21 cellular contexts compared by ENCODE assay signal in genomic region chr2:232871835-232872736, GRCh38. TPM values are rescaled to one million over a fixed set of nuclear protein-coding genes. Genes with fewer than 3 reads are reported as not detected.
DNase-seq lines count a peak whose midpoint lies in the region; ATAC-seq and TF ChIP-seq lines count a peak whose summit lies in the region.
"Had no signal": no experiment of that assay in that cellular context is flagged by ENCODE, and none has a peak within 500 bp of the region (broad histone marks: within the 10 kb centered on the region; RNA-seq: fewer than 3 reads in every experiment).

No MANE protein-coding gene starts in this region.

- TF ChIP-seq CTCF in colonic mucosa (IDR thresholded peaks at IDR 0.05): no peak
- no peak for TF ChIP-seq CTCF in nephron progenitor cell (IDR thresholded peaks at IDR 0.05)
- no peak for TF ChIP-seq CTCF in tibial nerve (IDR thresholded peaks at IDR 0.05)

- intact Hi-C loops in colonic mucosa (cut with DNase I): no loop called here

- no peaks in the 10 kb centered on the region for H3K9me3 Mint-ChIP-seq in activated naive CD4-positive, alpha-beta T cell treated with anti-CD3 and anti-CD28 coated beads, Interleukin-2, amount 10 ng/mL, durations not matched to agents 7 days and 5 days
- H3K9me3 Mint-ChIP-seq in nephron progenitor cell: no peaks in the 10 kb centered on the region
- H3K9me3 Mint-ChIP-seq: GM23338, T-cell had no signal

- no peak overlapping the region for H3K4me3 Mint-ChIP-seq in activated naive CD4-positive, alpha-beta T cell treated with anti-CD3 and anti-CD28 coated beads, Interleukin-2, amount 10 ng/mL, durations not matched to agents 7 days and 5 days
- H3K4me3 Mint-ChIP-seq in nephron progenitor cell: no peak overlapping the region
- H3K4me3 Mint-ChIP-seq: GM23338, T-cell had no signal

- H3K4me3 ChIP-seq in colonic mucosa (no peak overlapping the region), tibial nerve (no peak overlapping the region)
- H3K4me3 ChIP-seq: esophagus muscularis mucosa, GM23338, heart left ventricle, smooth muscle cell had no signal

- peak; percentile 66 to 80 for TF ChIP-seq EP300 in tibial nerve (IDR thresholded peaks at IDR 0.05)

- no peaks in the 10 kb centered on the region for H3K36me3 Mint-ChIP-seq in activated naive CD4-positive, alpha-beta T cell treated with anti-CD3 and anti-CD28 coated beads, Interleukin-2, amount 10 ng/mL, durations not matched to agents 7 days and 5 days
- H3K36me3 Mint-ChIP-seq in nephron progenitor cell (ENCODE audit: low read depth): no peaks in the 10 kb centered on the region

- no peak overlapping the region for H3K9ac ChIP-seq in colonic mucosa (ENCODE audit: low read depth in 2 of 2, low read length in 2 of 2)
- H3K9ac ChIP-seq: parathyroid adenoma had no signal

- no peaks in the 10 kb centered on the region for H3K9me3 ChIP-seq in colonic mucosa
- no peaks in the 10 kb centered on the region for H3K9me3 ChIP-seq in tibial nerve
- H3K9me3 ChIP-seq: esophagus muscularis mucosa, heart left ventricle had no signal

- H3K36me3 ChIP-seq in colonic mucosa (no peaks in the 10 kb centered on the region), tibial nerve (no peaks in the 10 kb centered on the region)
- H3K36me3 ChIP-seq: esophagus muscularis mucosa, heart left ventricle had no signal

- H3K27ac ChIP-seq in colonic mucosa: peak overlapping the region; percentile 95
- peak overlapping the region; percentile 63 to 92 (median 86) for H3K27ac ChIP-seq in tibial nerve
- H3K27ac ChIP-seq: esophagus muscularis mucosa, heart left ventricle, parathyroid adenoma, VCaP had no signal

- H3K4me1 ChIP-seq in colonic mucosa (peaks cover 13% of the 10 kb centered on the region), tibial nerve (peaks cover 0 to 62% (median 34%) of the 10 kb centered on the region in 4 donors)

- peaks cover 6% of the 10 kb centered on the region for H3K27me3 ChIP-seq in colonic mucosa
- H3K27me3 ChIP-seq in tibial nerve: peaks cover 0 to 15% of the 10 kb centered on the region in 2 donors

- ATAC-seq in HG02840 (IDR thresholded peaks at IDR 0.05; ENCODE audit: low FRiP score, unreplicated experiment): no peak
- ATAC-seq: GM23338, left cardiac atrium, T-cell had no signal

- no peak overlapping the region for H3K27ac Mint-ChIP-seq in activated naive CD4-positive, alpha-beta T cell treated with anti-CD3 and anti-CD28 coated beads, Interleukin-2, amount 10 ng/mL, durations not matched to agents 7 days and 5 days
- H3K27ac Mint-ChIP-seq in nephron progenitor cell: peak overlapping the region; percentile 39
- H3K27ac Mint-ChIP-seq: GM23338, T-cell had no signal

- peak in 1 of 2 donors; percentile 35 for TF ChIP-seq POLR2A in tibial nerve (IDR thresholded peaks at IDR 0.05)

- CTCF ChIA-PET in activated naive CD4-positive, alpha-beta T cell treated with anti-CD3 and anti-CD28 coated beads, Interleukin-2, amount 10 ng/mL, durations not matched to agents 7 days and 5 days (lab: Charles Lee): interaction anchor here (1.0 kb wide), 1 partner anchor 379 kb away, joined by 3 read pairs; no protein-coding TSS in a partner anchor

- peaks cover 7% of the 10 kb centered on the region for H3K4me1 Mint-ChIP-seq in activated naive CD4-positive, alpha-beta T cell treated with anti-CD3 and anti-CD28 coated beads, Interleukin-2, amount 10 ng/mL, durations not matched to agents 7 days and 5 days
- peaks cover 29% of the 10 kb centered on the region for H3K4me1 Mint-ChIP-seq in nephron progenitor cell

- 49 to 64% methylated on average over 19 to 21 of the region's 22 CpGs for WGBS in tibial nerve, 2 donors

- peak; percentile 14 for DNase-seq in activated naive CD4-positive, alpha-beta T cell treated with anti-CD3 and anti-CD28 coated beads, Interleukin-2, amount 10 ng/mL, durations not matched to agents 7 days and 5 days
- no peak for DNase-seq in activated naive CD4-positive, alpha-beta T cell (lab: John Stamatoyannopoulos, UW)
- DNase-seq in colonic mucosa: no peak
- DNase-seq in nephron progenitor cell: no peak
- peak in 1 of 2 donors; percentile 39 for DNase-seq in tibial nerve (ENCODE audit: low spot score in 2 of 2)
- no peak for DNase-seq in NCI-H510A treated with DMSO at 0.1 percent for 48 hours (lab: John Stamatoyannopoulos, UW)
- DNase-seq in activated CD4-positive, alpha-beta T cell treated with anti-CD3 and anti-CD28 coated beads for 48 hours: no peak
- DNase-seq: activated gamma-delta T cell treated with Interleukin-2 at 50 U/mL for 16 hours; EL; heart left ventricle; KG1; left cardiac atrium; NCI-H1105; stimulated activated naive CD4-positive, alpha-beta T cell; T-cell had no signal

- H3K27me3 Mint-ChIP-seq in activated naive CD4-positive, alpha-beta T cell treated with anti-CD3 and anti-CD28 coated beads, Interleukin-2, amount 10 ng/mL, durations not matched to agents 7 days and 5 days: peaks cover 29% of the 10 kb centered on the region
- H3K27me3 Mint-ChIP-seq in nephron progenitor cell (ENCODE audit: low read depth, poor library complexity): peaks cover 26% of the 10 kb centered on the region

RNA-seq across cellular contexts. Expression of gene SNORC, which starts 2.0 kb away (rescaled TPM):
- 10 to 100 TPM; 39.6 to 67.5 TPM for total RNA-seq in colonic mucosa
- total RNA-seq in tibial nerve: 10 to 100 TPM in 3 of 4 donors, 1 to 10 TPM in 1; 6.9 to 24.0 (median 10.7) TPM
